In the genomic region with DNA sequence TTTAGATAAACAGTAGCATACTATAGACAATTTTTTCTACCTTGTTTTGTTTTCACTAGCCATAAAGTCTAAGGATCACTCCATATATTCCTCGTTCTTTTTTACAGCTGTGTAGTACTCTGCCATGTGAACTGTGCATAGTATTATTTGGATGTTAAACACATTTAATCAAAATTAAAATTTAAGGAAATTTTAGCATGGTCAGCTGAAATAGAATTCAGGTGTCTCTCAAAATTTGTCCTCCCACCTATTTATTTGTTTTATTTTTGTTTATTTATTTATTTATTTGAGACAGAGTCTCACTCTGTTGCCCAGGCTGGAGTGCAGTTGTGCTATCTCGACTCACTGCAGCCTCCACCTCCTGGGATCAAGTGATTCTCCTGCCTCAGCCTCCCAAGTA, we compare ENCODE assay signal across 15 cellular contexts. TPM values are rescaled to one million over a fixed set of nuclear protein-coding genes. Genes with fewer than 3 reads are reported as not detected.
DNase-seq lines count a peak whose midpoint lies in the region; ATAC-seq lines count a peak whose summit lies in the region.
"Had no signal": no experiment of that assay in that cellular context is flagged by ENCODE, and none has a peak within 500 bp of the region (broad histone marks: within the 10 kb centered on the region; RNA-seq: fewer than 3 reads in every experiment).

No MANE protein-coding gene starts in this region.

- ATAC-seq in T-cell (replicated peaks in 1 of 4), result no peak
- ATAC-seq in effector memory CD8-positive, alpha-beta T cell (replicated peaks), result no peak
- ATAC-seq in HG03354 (IDR thresholded peaks at IDR 0.05; ENCODE audit: poor library complexity, severe bottlenecking, unreplicated experiment), result no peak
- ATAC-seq: CD8-positive, alpha-beta T cell; GM23338 had no signal

- peak overlapping the region; percentile 93 for H3K27ac Mint-ChIP-seq in activated naive CD4-positive, alpha-beta T cell treated with anti-CD3 and anti-CD28 coated beads, Interleukin-2, amount 50 U/mL, for 24 hours
- H3K27ac Mint-ChIP-seq in activated naive CD4-positive, alpha-beta T cell treated with anti-CD3 and anti-CD28 coated beads, Interleukin-2, amount 10 ng/mL, durations not matched to agents 7 days and 5 days, result no peak overlapping the region
- H3K27ac Mint-ChIP-seq in T-cell, result peak overlapping the region; percentile 99
- H3K27ac Mint-ChIP-seq in effector memory CD8-positive, alpha-beta T cell, result peak overlapping the region; percentile 7 to 79
- H3K27ac Mint-ChIP-seq: GM23338 had no signal

- DNase-seq in activated naive CD4-positive, alpha-beta T cell treated with anti-CD3 and anti-CD28 coated beads, Interleukin-2, amount 10 ng/mL, durations not matched to agents 7 days and 5 days, result no peak
- DNase-seq in T-cell, result no peak
- DNase-seq in effector memory CD8-positive, alpha-beta T cell, result no peak
- no peak for DNase-seq in nucleus accumbens (lab: John Stamatoyannopoulos, UW)
- DNase-seq in SKM-1 treated with dmso at 0.1 percent for 144 hours (lab: John Stamatoyannopoulos, UW; ENCODE audit: unreplicated experiment), result no peak
- DNase-seq: AML-193; Caco-2; CD8-positive, alpha-beta T cell; DND-41; GDM1; H7; KG1 had no signal

- peak overlapping the region; percentile 44 for H3K4me3 Mint-ChIP-seq in activated naive CD4-positive, alpha-beta T cell treated with anti-CD3 and anti-CD28 coated beads, Interleukin-2, amount 50 U/mL, for 24 hours
- no peak overlapping the region for H3K4me3 Mint-ChIP-seq in activated naive CD4-positive, alpha-beta T cell treated with anti-CD3 and anti-CD28 coated beads, Interleukin-2, amount 10 ng/mL, durations not matched to agents 7 days and 5 days
- peak overlapping the region in 1 of 3 donors; percentile 65 for H3K4me3 Mint-ChIP-seq in T-cell
- peak overlapping the region in 1 of 2 donors; percentile 53 for H3K4me3 Mint-ChIP-seq in effector memory CD8-positive, alpha-beta T cell
- H3K4me3 Mint-ChIP-seq: GM23338 had no signal

- CTCF ChIA-PET in activated naive CD4-positive, alpha-beta T cell treated with anti-CD3 and anti-CD28 coated beads, Interleukin-2, amount 10 ng/mL, durations not matched to agents 7 days and 5 days (lab: Charles Lee), result no interaction called here
- CTCF ChIA-PET in T-cell (lab: Charles Lee), result no interaction called here

- H3K36me3 Mint-ChIP-seq in activated naive CD4-positive, alpha-beta T cell treated with anti-CD3 and anti-CD28 coated beads, Interleukin-2, amount 50 U/mL, for 24 hours, result peaks cover 3% of the 10 kb centered on the region
- H3K36me3 Mint-ChIP-seq in activated naive CD4-positive, alpha-beta T cell treated with anti-CD3 and anti-CD28 coated beads, Interleukin-2, amount 10 ng/mL, durations not matched to agents 7 days and 5 days, result peaks cover 2% of the 10 kb centered on the region
- no peaks in the 10 kb centered on the region for H3K36me3 Mint-ChIP-seq in T-cell
- peaks cover 3% of the 10 kb centered on the region for H3K36me3 Mint-ChIP-seq in effector memory CD8-positive, alpha-beta T cell (ENCODE audit: insufficient read depth)
- H3K36me3 Mint-ChIP-seq: CD8-positive, alpha-beta T cell had no signal

- peaks cover 89% of the 10 kb centered on the region for H3K4me1 Mint-ChIP-seq in activated naive CD4-positive, alpha-beta T cell treated with anti-CD3 and anti-CD28 coated beads, Interleukin-2, amount 50 U/mL, for 24 hours
- peaks cover 75% of the 10 kb centered on the region for H3K4me1 Mint-ChIP-seq in activated naive CD4-positive, alpha-beta T cell treated with anti-CD3 and anti-CD28 coated beads, Interleukin-2, amount 10 ng/mL, durations not matched to agents 7 days and 5 days
- H3K4me1 Mint-ChIP-seq in T-cell, result peaks cover 78 to 93% (median 88%) of the 10 kb centered on the region in 3 donors
- H3K4me1 Mint-ChIP-seq in effector memory CD8-positive, alpha-beta T cell (ENCODE audit: low read depth in 2 of 2), result peaks cover 47 to 53% of the 10 kb centered on the region in 2 donors
- H3K4me1 Mint-ChIP-seq: GM23338 had no signal

- H3K27me3 Mint-ChIP-seq in activated naive CD4-positive, alpha-beta T cell treated with anti-CD3 and anti-CD28 coated beads, Interleukin-2, amount 50 U/mL, for 24 hours, result no peaks in the 10 kb centered on the region
- H3K27me3 Mint-ChIP-seq in activated naive CD4-positive, alpha-beta T cell treated with anti-CD3 and anti-CD28 coated beads, Interleukin-2, amount 10 ng/mL, durations not matched to agents 7 days and 5 days, result peaks cover 3% of the 10 kb centered on the region
- H3K27me3 Mint-ChIP-seq in T-cell, result no peaks in the 10 kb centered on the region
- no peaks in the 10 kb centered on the region for H3K27me3 Mint-ChIP-seq in effector memory CD8-positive, alpha-beta T cell

- H3K9me3 Mint-ChIP-seq in activated naive CD4-positive, alpha-beta T cell treated with anti-CD3 and anti-CD28 coated beads, Interleukin-2, amount 50 U/mL, for 24 hours, result no peaks in the 10 kb centered on the region
- peaks cover 2% of the 10 kb centered on the region for H3K9me3 Mint-ChIP-seq in activated naive CD4-positive, alpha-beta T cell treated with anti-CD3 and anti-CD28 coated beads, Interleukin-2, amount 10 ng/mL, durations not matched to agents 7 days and 5 days
- no peaks in the 10 kb centered on the region for H3K9me3 Mint-ChIP-seq in T-cell
- no peaks in the 10 kb centered on the region for H3K9me3 Mint-ChIP-seq in effector memory CD8-positive, alpha-beta T cell
- H3K9me3 Mint-ChIP-seq: CD8-positive, alpha-beta T cell; GM23338 had no signal

- POLR2A ChIA-PET in T-cell (lab: Charles Lee), result no interaction called here

RNA-seq across cellular contexts. Expression of a gene that starts 46.4 kb away (rescaled TPM):
- total RNA-seq in T-cell, result 100 to 1,000 TPM; 170 to 283 (median 177) TPM

RNA-seq across cellular contexts. Expression of a gene that starts 52.0 kb away (rescaled TPM):
- 10 to 100 TPM; 10.4 to 27.6 (median 20.0) TPM for total RNA-seq in T-cell
